Comparison of ENCODE assay signal across 12 cellular contexts in the genomic region with DNA sequence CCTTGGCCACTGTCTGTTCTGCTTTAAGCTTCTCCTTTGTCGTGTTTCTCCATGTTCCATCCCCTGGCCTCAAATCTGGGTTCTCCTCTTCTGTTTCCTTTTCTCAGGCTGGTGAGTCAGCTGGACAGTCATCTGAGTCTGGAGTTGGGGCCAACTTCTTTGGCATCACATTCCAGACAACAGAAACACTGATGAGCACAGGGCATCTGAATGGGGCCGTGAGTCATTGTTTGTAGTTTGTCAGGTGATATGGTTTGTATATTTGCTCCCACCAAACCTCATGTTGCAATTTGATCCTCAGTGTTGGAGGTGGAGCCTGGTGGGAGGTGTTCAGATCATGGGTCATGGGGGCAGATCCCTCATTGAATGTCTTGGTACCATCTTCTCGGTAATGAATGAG. TPM values are rescaled to one million over a fixed set of nuclear protein-coding genes. Genes with fewer than 3 reads are reported as not detected.
DNase-seq lines count a peak whose midpoint lies in the region; ATAC-seq and TF ChIP-seq lines count a peak whose summit lies in the region.
"Had no signal": no experiment of that assay in that cellular context is flagged by ENCODE, and none has a peak within 500 bp of the region (broad histone marks: within the 10 kb centered on the region; RNA-seq: fewer than 3 reads in every experiment).

No MANE protein-coding gene starts in this region.

- intact Hi-C loops in mammary epithelial cell (cut with micrococcal nuclease): no loop called here

- no peak overlapping the region for H3K27ac ChIP-seq in mammary epithelial cell (ENCODE audit: insufficient read depth, low read depth, low read length)
- H3K27ac ChIP-seq: esophagus muscularis mucosa had no signal

- H3K4me2 ChIP-seq in mammary epithelial cell (ENCODE audit: insufficient read depth, low read depth, low read length): no peak overlapping the region

- no peak for ATAC-seq in GM21381 (IDR thresholded peaks at IDR 0.05; ENCODE audit: unreplicated experiment)
- ATAC-seq in GM21576 (IDR thresholded peaks at IDR 0.05; ENCODE audit: unreplicated experiment): no peak
- ATAC-seq: Panc1 had no signal

- no peaks in the 10 kb centered on the region for H3K79me2 ChIP-seq in mammary epithelial cell (ENCODE audit: insufficient read depth, low read length)

- 61% methylated on average over 3 of the region's 3 CpGs for WGBS in mammary epithelial cell (ENCODE audit: low coverage, missing lambda C conversion rate)

- no peaks in the 10 kb centered on the region for H4K20me1 ChIP-seq in mammary epithelial cell (ENCODE audit: insufficient read depth, low read length)

- TF ChIP-seq CTCF in HFF-Myc (IDR thresholded peaks at IDR 0.05; ENCODE audit: low read depth, low read length, missing control alignments): no peak
- TF ChIP-seq CTCF in mammary epithelial cell (conservative IDR thresholded peaks at IDR 0.05 in 1 of 2, IDR thresholded peaks at IDR 0.05 in 1 of 2; ENCODE audit: extremely low read depth in 1 of 2, insufficient read depth in 1 of 2, low read depth in 1 of 2, low read length in 2 of 2): no peak

- no peaks in the 10 kb centered on the region for H3K9me3 ChIP-seq in mammary epithelial cell (replicated peaks; ENCODE audit: insufficient read depth, low read length)
- H3K9me3 ChIP-seq: esophagus muscularis mucosa had no signal

- no peaks in the 10 kb centered on the region for H3K27me3 ChIP-seq in mammary epithelial cell (ENCODE audit: insufficient read depth, low read length)

- no TSS peak for BruUV-seq in mammary epithelial cell (replicated peaks; lab: Mats Ljungman, UMichigan)

- H3K4me3 ChIP-seq in HFF-Myc (replicated peaks; ENCODE audit: low read depth, low read length) (no peak overlapping the region), mammary epithelial cell (replicated peaks in 1 of 3; ENCODE audit: insufficient read depth in 1 of 3, low read depth in 2 of 3, low read length in 3 of 3) (no peak overlapping the region)
- H3K4me3 ChIP-seq: esophagus muscularis mucosa had no signal

- CTCF ChIA-PET in mammary epithelial cell (lab: Charles Lee; ENCODE audit: low non-redundant PET): no interaction called here

- DNase-seq in AG20443 (ENCODE audit: low spot score) (peak; percentile 85), HFF-Myc (ENCODE audit: extremely low read depth, low read depth) (peak; percentile 21), mammary epithelial cell (peak; percentile 88), myocyte (ENCODE audit: low read depth) (peak; percentile 90), DMS153 treated with DMSO at 0.1 percent for 48 hours (lab: John Stamatoyannopoulos, UW; ENCODE audit: unreplicated experiment) (no peak)
- DNase-seq in stimulated activated CD4-positive, alpha-beta T cell treated with anti-CD3 and anti-CD28 coated beads, Interleukin-4, amount 100 ng/mL, for 24 hours: no peak
- DNase-seq: aorta, NCI-H146 had no signal

- no peak overlapping the region for H3K9ac ChIP-seq in mammary epithelial cell (ENCODE audit: insufficient read depth, low read length)

- H3K4me1 ChIP-seq in mammary epithelial cell (ENCODE audit: insufficient read depth, low read length): peaks cover 4% of the 10 kb centered on the region
- H3K4me1 ChIP-seq: esophagus muscularis mucosa had no signal

- in situ Hi-C loops in mammary epithelial cell (cut with MboI; ENCODE audit: low sequenced_read_pairs in 2 of 2): no loop called here

- no peak overlapping the region for H2AFZ ChIP-seq in mammary epithelial cell (ENCODE audit: low read depth, low read length)

- H3K36me3 ChIP-seq in mammary epithelial cell (ENCODE audit: insufficient read depth, low read length): no peaks in the 10 kb centered on the region
- H3K36me3 ChIP-seq: esophagus muscularis mucosa had no signal

- dilution Hi-C loops in mammary epithelial cell (cut with HindIII; ENCODE audit: low sequenced_read_pairs): no loop called here

RNA-seq across cellular contexts. Expression of gene OLIG2, which starts 14.3 kb away (rescaled TPM):
- total RNA-seq in mammary epithelial cell: not detected
- not detected for polyA plus RNA-seq in mammary epithelial cell
- not detected for polyA minus RNA-seq in mammary epithelial cell
- not detected in 2 replicates for total RNA-seq in myocyte
- not detected for polyA plus RNA-seq in myocyte (2012)
- total RNA-seq: aorta, esophagus muscularis mucosa had no signal
- polyA plus RNA-seq: aorta had no signal

RNA-seq across cellular contexts. Expression of gene OLIG1, which starts 58.5 kb away (rescaled TPM):
- total RNA-seq in mammary epithelial cell (not detected), myocyte (not detected in 2 replicates)
- not detected for polyA plus RNA-seq in mammary epithelial cell
- not detected for polyA minus RNA-seq in mammary epithelial cell
- not detected for polyA plus RNA-seq in myocyte (2012)
- total RNA-seq: aorta, esophagus muscularis mucosa had no signal
- polyA plus RNA-seq: aorta had no signal

Comparison
In these comparisons a context has a peak if more than half of its experiments do, and no peak if none do; other contexts are left out.
1. DNase-seq: peak in AG20443 (single experiment), HFF-Myc (single experiment), mammary epithelial cell (single experiment) and myocyte (single experiment); none in DMS153 treated with DMSO at 0.1 percent for 48 hours (single experiment) and stimulated activated CD4-positive, alpha-beta T cell treated with anti-CD3 and anti-CD28 coated beads, Interleukin-4, amount 100 ng/mL, for 24 hours (single experiment).